Comparison of ENCODE assay signal across 1 cellular context in genomic region chr3:98532709-98533571, GRCh38.
TF ChIP-seq lines count a peak whose summit lies in the region.

No MANE protein-coding gene starts in this region.

TF ChIP-seq in GM12878, 131 proteins besides CTCF, POLR2A, EP300 and RAD21 (continued from another document):
- TF ChIP-seq ZNF207 (IDR thresholded peaks at IDR 0.05; ENCODE audit: borderline replicate concordance): no peak
- no peak for TF ChIP-seq SUZ12 (IDR thresholded peaks at IDR 0.05; ENCODE audit: unreplicated experiment)
- TF ChIP-seq ZZZ3 (IDR thresholded peaks at IDR 0.05; ENCODE audit: control insufficient read depth, insufficient read length, low read depth): no peak
- no peak for TF ChIP-seq BMI1 (IDR thresholded peaks at IDR 0.05; ENCODE audit: borderline replicate concordance)
- no peak for TF ChIP-seq NRF1 (conservative IDR thresholded peaks at IDR 0.05; ENCODE audit: low read depth, low read length)
- TF ChIP-seq NFXL1 (IDR thresholded peaks at IDR 0.05; ENCODE audit: borderline replicate concordance): no peak
- TF ChIP-seq STAT1 (conservative IDR thresholded peaks at IDR 0.05): no peak
- no peak for TF ChIP-seq HDAC2 (IDR thresholded peaks at IDR 0.05)
- no peak for TF ChIP-seq ZBTB40 (IDR thresholded peaks at IDR 0.05; ENCODE audit: borderline replicate concordance)
- TF ChIP-seq STAT3 (IDR thresholded peaks at IDR 0.05; ENCODE audit: low read depth, low read length): no peak
- TF ChIP-seq RB1 (IDR thresholded peaks at IDR 0.05; ENCODE audit: borderline replicate concordance): no peak
- no peak for TF ChIP-seq YBX1 (IDR thresholded peaks at IDR 0.05)
- no peak for TF ChIP-seq REST (IDR thresholded peaks at IDR 0.05; ENCODE audit: low read depth, low read length)
- TF ChIP-seq PAX8 (IDR thresholded peaks at IDR 0.05): no peak
- TF ChIP-seq KDM1A (IDR thresholded peaks at IDR 0.05; ENCODE audit: borderline replicate concordance): no peak
- TF ChIP-seq RAD51 (IDR thresholded peaks at IDR 0.05): no peak
TF ChIP-seq in GM12878: peak in this region for 18.
